8 cellular contexts compared by ENCODE assay signal in genomic region chr16:2560131-2560797, GRCh38. TPM values are rescaled to one million over a fixed set of nuclear protein-coding genes. Genes with fewer than 3 reads are reported as not detected.
DNase-seq lines count a peak whose midpoint lies in the region; ATAC-seq lines count a peak whose summit lies in the region.
"Not testable (repeated sequence)": the region's sequence is repeated elsewhere in the genome, so short reads cannot be mapped to it uniquely, and the experiment has no call there.
"Had no signal": no experiment of that assay in that cellular context is flagged by ENCODE, and none has a peak within 500 bp of the region (broad histone marks: within the 10 kb centered on the region; RNA-seq: fewer than 3 reads in every experiment).

No MANE protein-coding gene starts in this region.

- ATAC-seq in GM18520 (IDR thresholded peaks at IDR 0.05; ENCODE audit: unreplicated experiment) (peak; percentile 37), GM21390 (IDR thresholded peaks at IDR 0.05; ENCODE audit: unreplicated experiment) (peak; percentile 62), HG02798 (IDR thresholded peaks at IDR 0.05; ENCODE audit: poor library complexity, unreplicated experiment) (peak; percentile 58), HG03354 (IDR thresholded peaks at IDR 0.05; ENCODE audit: poor library complexity, severe bottlenecking, unreplicated experiment) (peak; percentile 69), SK-N-SH treated with all-trans-retinoic acid at 6 μM for 48 hours (peak; percentile 5; the same call in 2 of the 3 replicates), left cardiac atrium (peak; percentile 60 to 67)

- not testable (repeated sequence) for H2BK120ac ChIP-seq in trophoblast cell (ENCODE audit: insufficient read depth, low read length, poor library complexity)

- H3K79me1 ChIP-seq in trophoblast cell (ENCODE audit: low read length), result not testable (repeated sequence)

- WGBS in trophoblast cell (ENCODE audit: extremely low coverage, insufficient coverage, insufficient read length), result no CpG with 5 or more reads among the region's 17 CpGs

- not testable (repeated sequence) for DNase-seq in left cardiac atrium, trophoblast cell

- not testable (repeated sequence) for H3K4me3 ChIP-seq in trophoblast cell (ENCODE audit: low read depth, low read length)

- H3K36me3 ChIP-seq in trophoblast cell (ENCODE audit: control insufficient read depth in 1 of 2, insufficient read depth in 2 of 2, low read length in 2 of 2), result not testable (repeated sequence)

- not testable (repeated sequence) for H4K12ac ChIP-seq in trophoblast cell (ENCODE audit: low read depth, low read length)

- H2AFZ ChIP-seq in trophoblast cell (ENCODE audit: insufficient read depth, low read length, poor library complexity), result not testable (repeated sequence)

- not testable (repeated sequence) for H3K27me3 ChIP-seq in trophoblast cell (ENCODE audit: insufficient read depth, low read length)

- H2BK12ac ChIP-seq in trophoblast cell (ENCODE audit: low read length), result not testable (repeated sequence)

- intact Hi-C loops in left cardiac atrium (cut with DNase I), result not testable (repeated sequence)

- H3K9me3 ChIP-seq in trophoblast cell (ENCODE audit: insufficient read depth, low read depth, low read length), result not testable (repeated sequence)

- not testable (repeated sequence) for H3K18ac ChIP-seq in trophoblast cell (ENCODE audit: low read length)

- H3K23ac ChIP-seq in trophoblast cell (ENCODE audit: low read length), result not testable (repeated sequence)

- H3K79me2 ChIP-seq in trophoblast cell (ENCODE audit: control insufficient read depth, insufficient read depth, low read length, poor library complexity), result not testable (repeated sequence)

- H3K4me1 ChIP-seq in trophoblast cell (ENCODE audit: control insufficient read depth in 1 of 2, insufficient read depth in 2 of 2, low read length in 2 of 2), result not testable (repeated sequence)

- H3K27ac ChIP-seq in trophoblast cell (ENCODE audit: low read depth, low read length), result peak overlapping the region; percentile 34

- H4K91ac ChIP-seq in trophoblast cell (ENCODE audit: low read depth, low read length), result not testable (repeated sequence)

- H3K14ac ChIP-seq in trophoblast cell (ENCODE audit: low read length), result not testable (repeated sequence)

- H4K8ac ChIP-seq in trophoblast cell (ENCODE audit: low read depth, low read length), result not testable (repeated sequence)

- not testable (repeated sequence) for H3K9ac ChIP-seq in trophoblast cell (ENCODE audit: low read length)

- peak overlapping the region; percentile 56 for H2BK5ac ChIP-seq in trophoblast cell (ENCODE audit: low read depth, low read length, poor library complexity)

- H2AK5ac ChIP-seq in trophoblast cell (ENCODE audit: low read length), result not testable (repeated sequence)

- not testable (repeated sequence) for H3K4me2 ChIP-seq in trophoblast cell (ENCODE audit: low read length)

- H3K4ac ChIP-seq in trophoblast cell (ENCODE audit: low read depth, low read length), result not testable (repeated sequence)

RNA-seq across cellular contexts. Expression of gene PDPK1, which starts 22.4 kb away (rescaled TPM):
- 10 to 100 TPM; 32.6 to 39.4 TPM for total RNA-seq in left cardiac atrium
- 25.4 and 26.9 TPM in 2 replicates for polyA plus RNA-seq in trophoblast cell (2013)

RNA-seq across cellular contexts. Expression of gene CEMP1, which starts 29.1 kb away (rescaled TPM):
- not detected for total RNA-seq in left cardiac atrium
- polyA plus RNA-seq in trophoblast cell (2013), result not detected in 2 replicates
- total RNA-seq: osteoblast had no signal

RNA-seq across cellular contexts. Expression of gene AMDHD2, which starts 40.1 kb away (rescaled TPM):
- 10 to 100 TPM; 15.8 to 21.8 TPM for total RNA-seq in left cardiac atrium
- polyA plus RNA-seq in trophoblast cell (2013), result 11.1 and 11.6 TPM in 2 replicates

RNA-seq across cellular contexts. Expression of gene ATP6V0C, which starts 46.5 kb away (rescaled TPM):
- total RNA-seq in left cardiac atrium, result 100 to 1,000 TPM; 162 to 197 TPM
- polyA plus RNA-seq in trophoblast cell (2013), result 722 and 724 TPM in 2 replicates

Comparison
In these comparisons a context has a peak if more than half of its experiments do, and no peak if none do; other contexts are left out.
1. ATAC-seq: peak in every context shown above with its lines; median percentile 69 in HG03354; 64 in left cardiac atrium; 62 in GM21390; 58 in HG02798; 37 in GM18520; 5 in SK-N-SH treated with all-trans-retinoic acid at 6 μM for 48 hours.